Comparison of ENCODE assay signal across 28 cellular contexts in the genomic region with DNA sequence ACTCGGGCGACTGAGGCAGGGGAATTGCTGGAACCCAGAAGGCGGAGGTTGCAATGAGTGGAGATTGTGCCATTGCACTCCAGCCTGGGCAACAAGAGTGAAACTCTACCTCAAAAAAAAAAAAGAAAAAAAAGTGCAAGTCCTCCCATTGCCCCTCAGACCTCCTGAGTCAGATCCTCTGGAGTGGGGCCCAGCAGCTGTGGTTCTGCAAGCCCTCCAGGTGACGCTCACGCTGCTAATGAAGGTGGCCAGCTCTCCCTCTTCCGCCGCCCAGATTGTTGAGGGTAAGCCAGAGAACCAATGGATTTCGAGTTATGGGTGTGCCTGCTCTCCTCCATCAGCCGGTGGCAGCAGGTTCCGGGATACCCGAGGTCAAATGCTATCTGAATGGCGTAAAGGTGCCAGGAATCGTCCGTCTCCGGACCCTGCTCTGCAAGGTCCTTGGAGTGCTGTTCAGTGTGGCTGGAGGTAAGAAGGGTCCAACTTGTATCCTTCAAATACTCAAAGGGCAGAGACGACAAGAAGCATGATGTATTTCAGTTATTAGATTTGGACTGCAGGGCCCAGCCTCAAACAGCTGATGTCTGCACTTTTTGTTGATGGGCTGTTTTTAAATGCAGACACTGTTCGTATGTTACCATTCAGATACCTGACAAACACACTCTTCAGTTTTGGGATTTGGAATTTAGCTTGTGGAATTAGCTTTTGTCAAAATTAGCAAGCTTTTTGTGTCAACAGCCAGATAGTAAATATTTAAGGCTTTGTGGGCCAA. TPM values are rescaled to one million over a fixed set of nuclear protein-coding genes. Genes with fewer than 3 reads are reported as not detected.
DNase-seq lines count a peak whose midpoint lies in the region; ATAC-seq, FAIRE-seq and TF ChIP-seq lines count a peak whose summit lies in the region.
"Had no signal": no experiment of that assay in that cellular context is flagged by ENCODE, and none has a peak within 500 bp of the region (broad histone marks: within the 10 kb centered on the region; RNA-seq: fewer than 3 reads in every experiment).

No MANE protein-coding gene starts in this region.

- peaks cover 17% of the 10 kb centered on the region for H3K4me1 Mint-ChIP-seq in astrocyte (ENCODE audit: low read depth, unreplicated experiment)
- H3K4me1 Mint-ChIP-seq in glutamatergic neuron (ENCODE audit: low read depth, unreplicated experiment): no peaks in the 10 kb centered on the region

- H3K36me3 ChIP-seq in HepG2 (replicated peaks in 1 of 2; ENCODE audit: control insufficient read depth in 1 of 2, insufficient read depth in 2 of 2, low read length in 2 of 2) (peaks cover 33 to 86% of the 10 kb centered on the region in 2 experiments), right lobe of liver (peaks cover 0 to 84% (median 22%) of the 10 kb centered on the region in 4 donors), astrocyte (ENCODE audit: insufficient read depth, low read length) (peaks cover 36% of the 10 kb centered on the region), sigmoid colon (peaks cover 34 to 100% (median 66%) of the 10 kb centered on the region in 4 donors)

- intact Hi-C loops in HepG2 (cut with micrococcal nuclease; ENCODE audit: unreplicated experiment): no loop called here
- intact Hi-C loops in right lobe of liver (cut with DNase I): no loop called here
- intact Hi-C loops in sigmoid colon (cut with DNase I): no loop called here

- POLR2A ChIA-PET in HepG2 (lab: Yijun Ruan, JAX): interaction anchor here (0.8 kb wide), 1 partner anchor 85 kb away, joined by 5 read pairs; no protein-coding TSS in a partner anchor

- TF ChIP-seq EP300 in HepG2 (IDR thresholded peaks at IDR 0.05; ENCODE audit: low read depth in 2 of 2, low read length in 2 of 2): no peak
- TF ChIP-seq EP300 in HepG2 (CRISPR knock-in tag; IDR thresholded peaks at IDR 0.05; ENCODE audit: borderline replicate concordance): no peak
- TF ChIP-seq EP300 in sigmoid colon (IDR thresholded peaks at IDR 0.05): no peak

- no peaks in the 10 kb centered on the region for H3K9me3 ChIP-seq in HepG2 (ENCODE audit: low read length)
- no peaks in the 10 kb centered on the region for H3K9me3 ChIP-seq in right lobe of liver
- no peaks in the 10 kb centered on the region for H3K9me3 ChIP-seq in astrocyte (ENCODE audit: insufficient read depth, low read depth, low read length)
- no peaks in the 10 kb centered on the region for H3K9me3 ChIP-seq in sigmoid colon
- H3K9me3 ChIP-seq: SJCRH30 had no signal

- peak overlapping the region; percentile 22 for H3K4me3 Mint-ChIP-seq in astrocyte (ENCODE audit: unreplicated experiment)
- no peak overlapping the region for H3K4me3 Mint-ChIP-seq in glutamatergic neuron (ENCODE audit: unreplicated experiment)

- no peak for DNase-seq in HepG2 (ENCODE audit: low spot score)
- DNase-seq in right lobe of liver: no peak
- peak; percentile 71 for DNase-seq in astrocyte (ENCODE audit: low read depth)
- DNase-seq in glutamatergic neuron: no peak
- DNase-seq in sigmoid colon: peak; percentile 66
- no peak for DNase-seq in NCI-H345 (lab: John Stamatoyannopoulos, UW)
- DNase-seq in COLO668 (lab: John Stamatoyannopoulos, UW; ENCODE audit: unreplicated experiment): no peak
- DNase-seq in hypothalamus (lab: John Stamatoyannopoulos, UW): no peak
- DNase-seq: 8988T; DMS153; GOT3; HCEC 1CT; Karpas-422; NCI-H1092; NCI-H1436; NCI-H187 treated with DMSO at 0.1 percent for 48 hours; NCI-H2171 treated with DMSO at 0.1 percent for 48 hours; NCI-H446 treated with DMSO at 0.1 percent for 48 hours; NCI-H526; NCI-H82; NK-92 treated with Interleukin-12 subunit alpha and Interleukin-12 subunit beta, amount 100 ng/mL, for 24 hours; PC-9; SJCRH30 had no signal

- H4K20me1 ChIP-seq in HepG2 (ENCODE audit: insufficient read depth, low read length) (no peaks in the 10 kb centered on the region), astrocyte (ENCODE audit: insufficient read depth, low read length) (peaks cover 11% of the 10 kb centered on the region)

- CTCF ChIA-PET in HepG2 (lab: Yijun Ruan, JAX; ENCODE audit: low intra/inter-chr PET ratio, low total read pairs): no interaction called here

- H3K79me2 ChIP-seq in HepG2 (ENCODE audit: insufficient read depth, low read length) (no peaks in the 10 kb centered on the region), astrocyte (ENCODE audit: insufficient read depth, low read length) (no peaks in the 10 kb centered on the region)

- H3K27me3 ChIP-seq in HepG2 (ENCODE audit: control insufficient read depth in 1 of 2, insufficient read depth in 2 of 2, low read length in 2 of 2) (no peaks in the 10 kb centered on the region), right lobe of liver (no peaks in the 10 kb centered on the region), astrocyte (ENCODE audit: insufficient read depth, low read length) (no peaks in the 10 kb centered on the region), sigmoid colon (no peaks in the 10 kb centered on the region)
- H3K27me3 ChIP-seq: SJCRH30 had no signal

- no TSS peak for BruUV-seq in HepG2 (replicated peaks; lab: Mats Ljungman, UMichigan)

- TF ChIP-seq RAD21 in HepG2 (CRISPR knock-in tag; IDR thresholded peaks at IDR 0.05): no peak

- FAIRE-seq in HepG2 (lab: Jason Lieb, UNC) (no peak), astrocyte (lab: Jason Lieb, UNC) (no peak)
- FAIRE-seq: G401.6 had no signal

- H3K4me2 ChIP-seq in HepG2 (ENCODE audit: low read depth, low read length) (no peak overlapping the region), astrocyte (ENCODE audit: low read length) (no peak overlapping the region)
- H3K4me2 ChIP-seq: PC-9 had no signal

- H3K27ac ChIP-seq in HepG2 (ENCODE audit: extremely low read length, insufficient read depth, low read length) (no peak overlapping the region), right lobe of liver (no peak overlapping the region), astrocyte (ENCODE audit: low read depth, low read length) (no peak overlapping the region), sigmoid colon (no peak overlapping the region)
- H3K27ac ChIP-seq: PC-9, SJCRH30 had no signal

- TF ChIP-seq CTCF in HepG2 (CRISPR knock-in tag; IDR thresholded peaks at IDR 0.05) (no peak), right lobe of liver (IDR thresholded peaks at IDR 0.05) (no peak), astrocyte (IDR thresholded peaks at IDR 0.05; ENCODE audit: insufficient read depth, low read depth, low read length) (no peak), glutamatergic neuron (IDR thresholded peaks at IDR 0.05; ENCODE audit: partially characterized antibody, unreplicated experiment) (no peak), sigmoid colon (IDR thresholded peaks at IDR 0.05) (no peak)

- H2AFZ ChIP-seq in HepG2 (ENCODE audit: low read length): no peak overlapping the region
- H2AFZ ChIP-seq in astrocyte (ENCODE audit: low read depth, low read length): no peak overlapping the region
- H2AFZ ChIP-seq: PC-9 had no signal

- H3K27me3 Mint-ChIP-seq in astrocyte (ENCODE audit: low read depth, unreplicated experiment) (no peaks in the 10 kb centered on the region), glutamatergic neuron (ENCODE audit: unreplicated experiment) (peaks cover 2% of the 10 kb centered on the region)

- peaks cover 29% of the 10 kb centered on the region for H3K36me3 Mint-ChIP-seq in astrocyte (ENCODE audit: low read depth, unreplicated experiment)
- H3K36me3 Mint-ChIP-seq in glutamatergic neuron (ENCODE audit: unreplicated experiment): peaks cover 6% of the 10 kb centered on the region

- H3K9me3 Mint-ChIP-seq in astrocyte (ENCODE audit: unreplicated experiment) (no peaks in the 10 kb centered on the region), glutamatergic neuron (ENCODE audit: unreplicated experiment) (peaks cover 1% of the 10 kb centered on the region)

- H3K4me3 ChIP-seq in HepG2 (replicated peaks in 1 of 3; ENCODE audit: insufficient read depth in 1 of 3, low read depth in 2 of 3, low read length in 3 of 3) (no peak overlapping the region), right lobe of liver (no peak overlapping the region), astrocyte (ENCODE audit: insufficient read depth, low read depth, low read length) (no peak overlapping the region), sigmoid colon (no peak overlapping the region)
- H3K4me3 ChIP-seq: PC-9, SJCRH30 had no signal

- H3K4me1 ChIP-seq in HepG2 (ENCODE audit: insufficient read depth, low read length): no peaks in the 10 kb centered on the region
- no peaks in the 10 kb centered on the region for H3K4me1 ChIP-seq in right lobe of liver
- H3K4me1 ChIP-seq in astrocyte (ENCODE audit: insufficient read depth, low read length): peaks cover 12% of the 10 kb centered on the region
- H3K4me1 ChIP-seq in sigmoid colon: no peaks in the 10 kb centered on the region

- 92% methylated on average over 17 of the region's 17 CpGs for WGBS in HepG2 (ENCODE audit: low lambda C conversion rate)
- 80% methylated on average over 11 of the region's 17 CpGs for WGBS in right lobe of liver (ENCODE audit: insufficient coverage, low coverage, low lambda C conversion rate, missing lambda C conversion rate)
- WGBS in sigmoid colon, 2 donors: 94% methylated on average over 17 of the region's 17 CpGs

- in situ Hi-C loops in HepG2 (cut with HindIII; ENCODE audit: extremely low pct_ligation_motif_present, low pct_unique_long_range_greater_than_20kb): no loop called here

- TF ChIP-seq POLR2A in HepG2 (IDR thresholded peaks at IDR 0.05; ENCODE audit: insufficient read depth in 1 of 2, low read depth in 2 of 2, low read length in 2 of 2) (peak in 1 of 2 experiments; percentile 37; a peak in 1 of 4 replicates), right lobe of liver (IDR thresholded peaks at IDR 0.05) (no peak), sigmoid colon (IDR thresholded peaks at IDR 0.05) (no peak)

- H3K27ac Mint-ChIP-seq in astrocyte (ENCODE audit: unreplicated experiment): peak overlapping the region; percentile 58
- peak overlapping the region; percentile 43 for H3K27ac Mint-ChIP-seq in glutamatergic neuron (ENCODE audit: unreplicated experiment)

- no peak overlapping the region for H3K9ac ChIP-seq in HepG2 (ENCODE audit: insufficient read depth, low read depth, low read length)
- H3K9ac ChIP-seq in astrocyte (ENCODE audit: low read length): no peak overlapping the region

- ATAC-seq in HepG2: no peak
- no peak for ATAC-seq in right lobe of liver
- ATAC-seq: Right ventricle myocardium inferior, SK-N-SH treated with all-trans-retinoic acid at 6 μM for 48 hours had no signal

RNA-seq across cellular contexts. Expression of a gene that starts 17.6 kb away (rescaled TPM):
- total RNA-seq in HepG2 (2016; rRNA removed; fragmentation: Illumina TruSeq; extraction: Trizol) (10.1 and 19.3 TPM in 2 replicates), right lobe of liver (10 to 100 TPM in 2 of 6 experiments, 1 to 10 TPM in 4; 4.2 to 12.7 (median 9.2) TPM), astrocyte (16.7 and 22.4 TPM in 2 replicates), glutamatergic neuron (ENCODE audit: unreplicated experiment) (94.3 TPM), sigmoid colon (10 to 100 TPM; 12.1 to 19.7 (median 16.1) TPM)
- 3.7 and 4.0 TPM in 2 replicates for total RNA-seq in HepG2 (2016; cell fraction: cytosol; rRNA removed; fragmentation: Illumina TruSeq; extraction: Trizol; ENCODE audit: low read depth)
- 7.6 and 20.5 TPM in 2 replicates for total RNA-seq in HepG2 (2016; cell fraction: insoluble cytoplasmic fraction; rRNA removed; fragmentation: Illumina TruSeq; extraction: Trizol)
- 5.4 and 6.2 TPM in 2 replicates for total RNA-seq in HepG2 (2016; cell fraction: membrane; rRNA removed; fragmentation: Illumina TruSeq; extraction: Trizol)
- total RNA-seq in HepG2 (2016; cell fraction: nucleus; rRNA removed; fragmentation: Illumina TruSeq; extraction: Trizol): 39.7 and 42.7 TPM in 2 replicates
- polyA plus RNA-seq in HepG2 (2011; rRNA removed) (14.9 and 19.9 TPM in 2 replicates), sigmoid colon (10 to 100 TPM in 1 of 3 donors, 1 to 10 TPM in 2; 3.0 to 17.6 (median 3.7) TPM)
- polyA plus RNA-seq in HepG2 (2011; cell fraction: cytosol; rRNA removed): 8.3 and 12.0 TPM in 2 replicates
- polyA plus RNA-seq in HepG2 (2011; cell fraction: nucleus; rRNA removed): 67.2 and 84.3 TPM in 2 replicates
- polyA plus RNA-seq in HepG2 (2012): 25.5 and 26.0 TPM in 2 replicates
- 1.4 and 1.6 TPM in 2 replicates for polyA plus RNA-seq in HepG2 (2016; cell fraction: cytosol; fragmentation: Illumina TruSeq; extraction: Trizol; ENCODE audit: low read depth)
- 4.8 and 8.2 TPM in 2 replicates for polyA plus RNA-seq in HepG2 (2016; cell fraction: insoluble cytoplasmic fraction; fragmentation: Illumina TruSeq; extraction: Trizol; ENCODE audit: low read depth)
- 3.7 and 4.3 TPM in 2 replicates for polyA plus RNA-seq in HepG2 (2016; cell fraction: membrane; fragmentation: Illumina TruSeq; extraction: Trizol; ENCODE audit: low read depth)
- polyA plus RNA-seq in HepG2 (2016; cell fraction: nucleus; fragmentation: Illumina TruSeq; extraction: Trizol; ENCODE audit: insufficient read depth, low read depth): 103 and 104 TPM in 2 replicates
- 10.8 and 21.4 TPM in 2 replicates for polyA minus RNA-seq in HepG2 (2011; rRNA and poly(A)+ RNA removed; ENCODE audit: low replicate concordance)
- 8.2 and 9.7 TPM in 2 replicates for polyA minus RNA-seq in HepG2 (2011; cell fraction: cytosol; rRNA and poly(A)+ RNA removed)
- 37.9 and 38.6 TPM in 2 replicates for polyA minus RNA-seq in HepG2 (2011; cell fraction: nucleus; rRNA and poly(A)+ RNA removed)

RNA-seq across cellular contexts. Expression of a gene that starts 17.8 kb away (rescaled TPM):
- total RNA-seq in HepG2 (2016; rRNA removed; fragmentation: Illumina TruSeq; extraction: Trizol) (5.0 and 8.2 TPM in 2 replicates), right lobe of liver (10 to 100 TPM; 10.6 to 20.1 (median 15.6) TPM), astrocyte (11.5 and 13.0 TPM in 2 replicates), glutamatergic neuron (ENCODE audit: unreplicated experiment) (83.2 TPM), sigmoid colon (10 to 100 TPM; 16.8 to 38.3 (median 27.9) TPM)
- total RNA-seq in HepG2 (2016; cell fraction: cytosol; rRNA removed; fragmentation: Illumina TruSeq; extraction: Trizol; ENCODE audit: low read depth): 4.1 and 5.4 TPM in 2 replicates
- total RNA-seq in HepG2 (2016; cell fraction: insoluble cytoplasmic fraction; rRNA removed; fragmentation: Illumina TruSeq; extraction: Trizol): 4.9 and 8.0 TPM in 2 replicates
- total RNA-seq in HepG2 (2016; cell fraction: membrane; rRNA removed; fragmentation: Illumina TruSeq; extraction: Trizol): 5.9 and 7.6 TPM in 2 replicates
- 10.1 and 14.4 TPM in 2 replicates for total RNA-seq in HepG2 (2016; cell fraction: nucleus; rRNA removed; fragmentation: Illumina TruSeq; extraction: Trizol)
- polyA plus RNA-seq in HepG2 (2011; rRNA removed) (3.8 and 6.8 TPM in 2 replicates), sigmoid colon (10 to 100 TPM in 2 of 3 donors, 1 to 10 TPM in 1; 6.6 to 34.6 (median 13.6) TPM)
- polyA plus RNA-seq in HepG2 (2011; cell fraction: cytosol; rRNA removed): 2.8 and 3.4 TPM in 2 replicates
- polyA plus RNA-seq in HepG2 (2011; cell fraction: nucleus; rRNA removed): 11.8 and 13.3 TPM in 2 replicates
- polyA plus RNA-seq in HepG2 (2012): 2.8 and 3.0 TPM in 2 replicates
- polyA plus RNA-seq in HepG2 (2016; cell fraction: cytosol; fragmentation: Illumina TruSeq; extraction: Trizol; ENCODE audit: low read depth): 0.58 and 0.61 TPM in 2 replicates
- polyA plus RNA-seq in HepG2 (2016; cell fraction: insoluble cytoplasmic fraction; fragmentation: Illumina TruSeq; extraction: Trizol; ENCODE audit: low read depth): 3.6 and 4.9 TPM in 2 replicates
- polyA plus RNA-seq in HepG2 (2016; cell fraction: membrane; fragmentation: Illumina TruSeq; extraction: Trizol; ENCODE audit: low read depth): 0.73 and 0.76 TPM in 2 replicates
- polyA plus RNA-seq in HepG2 (2016; cell fraction: nucleus; fragmentation: Illumina TruSeq; extraction: Trizol; ENCODE audit: insufficient read depth, low read depth): 8.2 and 9.0 TPM in 2 replicates
- 19.5 and 30.6 TPM in 2 replicates for polyA minus RNA-seq in HepG2 (2011; rRNA and poly(A)+ RNA removed; ENCODE audit: low replicate concordance)
- 2.5 and 6.1 TPM in 2 replicates for polyA minus RNA-seq in HepG2 (2011; cell fraction: cytosol; rRNA and poly(A)+ RNA removed)
- 22.8 and 22.9 TPM in 2 replicates for polyA minus RNA-seq in HepG2 (2011; cell fraction: nucleus; rRNA and poly(A)+ RNA removed)

RNA-seq across cellular contexts. Expression of a gene that starts 24.0 kb away (rescaled TPM):
- total RNA-seq in HepG2 (2016; rRNA removed; fragmentation: Illumina TruSeq; extraction: Trizol): not detected in 2 replicates
- not detected in 2 replicates for total RNA-seq in HepG2 (2016; cell fraction: cytosol; rRNA removed; fragmentation: Illumina TruSeq; extraction: Trizol; ENCODE audit: low read depth)
- total RNA-seq in HepG2 (2016; cell fraction: insoluble cytoplasmic fraction; rRNA removed; fragmentation: Illumina TruSeq; extraction: Trizol): not detected in 2 replicates
- total RNA-seq in HepG2 (2016; cell fraction: membrane; rRNA removed; fragmentation: Illumina TruSeq; extraction: Trizol): not detected in 2 replicates
- total RNA-seq in HepG2 (2016; cell fraction: nucleus; rRNA removed; fragmentation: Illumina TruSeq; extraction: Trizol): not detected in 2 replicates
- not detected in 2 replicates for polyA plus RNA-seq in HepG2 (2011; rRNA removed)
- not detected in 2 replicates for polyA plus RNA-seq in HepG2 (2011; cell fraction: cytosol; rRNA removed)
- polyA plus RNA-seq in HepG2 (2011; cell fraction: nucleus; rRNA removed): not detected in 2 replicates
- polyA plus RNA-seq in HepG2 (2012): 0.92 and 1.8 TPM in 2 replicates
- not detected in 2 replicates for polyA plus RNA-seq in HepG2 (2016; cell fraction: cytosol; fragmentation: Illumina TruSeq; extraction: Trizol; ENCODE audit: low read depth)
- not detected in 2 replicates for polyA plus RNA-seq in HepG2 (2016; cell fraction: insoluble cytoplasmic fraction; fragmentation: Illumina TruSeq; extraction: Trizol; ENCODE audit: low read depth)
- polyA plus RNA-seq in HepG2 (2016; cell fraction: membrane; fragmentation: Illumina TruSeq; extraction: Trizol; ENCODE audit: low read depth): not detected in 2 replicates
- not detected in 2 replicates for polyA plus RNA-seq in HepG2 (2016; cell fraction: nucleus; fragmentation: Illumina TruSeq; extraction: Trizol; ENCODE audit: insufficient read depth, low read depth)
- not detected in 2 replicates for polyA minus RNA-seq in HepG2 (2011; rRNA and poly(A)+ RNA removed; ENCODE audit: low replicate concordance)
- polyA minus RNA-seq in HepG2 (2011; cell fraction: cytosol; rRNA and poly(A)+ RNA removed): not detected in 2 replicates
- polyA minus RNA-seq in HepG2 (2011; cell fraction: nucleus; rRNA and poly(A)+ RNA removed): not detected in 2 replicates
- total RNA-seq in right lobe of liver: 1 to 10 TPM in 2 of 6 experiments, under 1 TPM in 2, not detected in 2; 0.27 to 2.3 (median 1.3) TPM
- not detected in 2 replicates for total RNA-seq in astrocyte
- not detected for total RNA-seq in glutamatergic neuron (ENCODE audit: unreplicated experiment)
- total RNA-seq in sigmoid colon: not detected
- polyA plus RNA-seq in sigmoid colon: 1 to 10 TPM in 1 of 3 donors, under 1 TPM in 1, not detected in 1; 0.92 to 8.6 TPM
- total RNA-seq: PC-9, RPMI7951 had no signal
- polyA plus RNA-seq: BJ had no signal

RNA-seq across cellular contexts. Expression of a gene that starts 35.2 kb away (rescaled TPM):
- not detected in 2 replicates for total RNA-seq in HepG2 (2016; rRNA removed; fragmentation: Illumina TruSeq; extraction: Trizol)
- not detected in 2 replicates for total RNA-seq in HepG2 (2016; cell fraction: cytosol; rRNA removed; fragmentation: Illumina TruSeq; extraction: Trizol; ENCODE audit: low read depth)
- total RNA-seq in HepG2 (2016; cell fraction: insoluble cytoplasmic fraction; rRNA removed; fragmentation: Illumina TruSeq; extraction: Trizol): 0.24 TPM in 1 of 2 replicates, not detected in the other
- not detected in 2 replicates for total RNA-seq in HepG2 (2016; cell fraction: membrane; rRNA removed; fragmentation: Illumina TruSeq; extraction: Trizol)
- total RNA-seq in HepG2 (2016; cell fraction: nucleus; rRNA removed; fragmentation: Illumina TruSeq; extraction: Trizol): not detected in 2 replicates
- polyA plus RNA-seq in HepG2 (2011; rRNA removed): 1.9 and 3.7 TPM in 2 replicates
- polyA plus RNA-seq in HepG2 (2011; cell fraction: cytosol; rRNA removed): 2.1 TPM in 2 replicates
- polyA plus RNA-seq in HepG2 (2011; cell fraction: nucleus; rRNA removed): 0.90 and 2.1 TPM in 2 replicates
- 0.77 and 4.3 TPM in 2 replicates for polyA plus RNA-seq in HepG2 (2012)
- polyA plus RNA-seq in HepG2 (2016; cell fraction: cytosol; fragmentation: Illumina TruSeq; extraction: Trizol; ENCODE audit: low read depth): not detected in 2 replicates
- not detected in 2 replicates for polyA plus RNA-seq in HepG2 (2016; cell fraction: insoluble cytoplasmic fraction; fragmentation: Illumina TruSeq; extraction: Trizol; ENCODE audit: low read depth)
- not detected in 2 replicates for polyA plus RNA-seq in HepG2 (2016; cell fraction: membrane; fragmentation: Illumina TruSeq; extraction: Trizol; ENCODE audit: low read depth)
- polyA plus RNA-seq in HepG2 (2016; cell fraction: nucleus; fragmentation: Illumina TruSeq; extraction: Trizol; ENCODE audit: insufficient read depth, low read depth): 0.79 and 0.81 TPM in 2 replicates
- 0.56 TPM in 1 of 2 replicates, not detected in the other for polyA minus RNA-seq in HepG2 (2011; rRNA and poly(A)+ RNA removed; ENCODE audit: low replicate concordance)
- 2.6 TPM in 1 of 2 replicates, not detected in the other for polyA minus RNA-seq in HepG2 (2011; cell fraction: cytosol; rRNA and poly(A)+ RNA removed)
- not detected in 2 replicates for polyA minus RNA-seq in HepG2 (2011; cell fraction: nucleus; rRNA and poly(A)+ RNA removed)
- total RNA-seq in right lobe of liver: under 1 TPM in 1 of 6 experiments, not detected in 5; 0.44 TPM
- 333 and 449 TPM in 2 replicates for total RNA-seq in astrocyte
- total RNA-seq in glutamatergic neuron (ENCODE audit: unreplicated experiment): not detected
- total RNA-seq in sigmoid colon: not detected
- 1 to 10 TPM in 2 of 3 donors, not detected in 1; 2.0 to 8.4 TPM for polyA plus RNA-seq in sigmoid colon
- total RNA-seq: PC-9, RPMI7951 had no signal

Comparison
In these comparisons a context has a peak if more than half of its experiments do, and no peak if none do; other contexts are left out.
1. DNase-seq: peak in astrocyte (single experiment) and sigmoid colon (single experiment); none in HepG2 (single experiment), right lobe of liver (0 of 3), glutamatergic neuron (single experiment), NCI-H345 (single experiment), COLO668 (single experiment) and hypothalamus (0 of 51).